Comparison of ENCODE assay signal across 22 cellular contexts in genomic region chr9:132293145-132293721, GRCh38.
DNase-seq lines count a peak whose midpoint lies in the region; ATAC-seq and TF ChIP-seq lines count a peak whose summit lies in the region.
"Had no signal": no experiment of that assay in that cellular context is flagged by ENCODE, and none has a peak within 500 bp of the region (broad histone marks: within the 10 kb centered on the region; RNA-seq: fewer than 3 reads in every experiment).

No MANE protein-coding gene starts in this region.

- peaks cover 6% of the 10 kb centered on the region for H3K4me1 ChIP-seq in CD4-positive, CD25-positive, alpha-beta regulatory T cell (ENCODE audit: control insufficient read depth, insufficient read depth, low read length, poor library complexity, severe bottlenecking)
- peaks cover 3% of the 10 kb centered on the region; the same call in 1 of the 2 replicates for H3K4me1 ChIP-seq in H9 (ENCODE audit: insufficient read depth, low read length)
- H3K4me1 ChIP-seq: BE2C had no signal

- H4K5ac ChIP-seq in H9 (ENCODE audit: insufficient read length, low read depth, low read length) = no peak overlapping the region

- H3K4ac ChIP-seq in H9 (ENCODE audit: low read depth, low read length) = no peak overlapping the region

- H3K23ac ChIP-seq in H9 (ENCODE audit: insufficient read length, low read depth, low read length) = no peak overlapping the region

- no peak overlapping the region for H2AK5ac ChIP-seq in H9 (ENCODE audit: insufficient read length, low read length)

- no peak overlapping the region for H3K18ac ChIP-seq in H9 (ENCODE audit: insufficient read length, low read depth, low read length)

- H3K56ac ChIP-seq in H9 (ENCODE audit: insufficient read length, low read depth, low read length) = no peak overlapping the region

- H3K9me3 ChIP-seq in CD4-positive, CD25-positive, alpha-beta regulatory T cell (ENCODE audit: control insufficient read depth in 2 of 2, low read length in 2 of 2) = no peaks in the 10 kb centered on the region
- no peaks in the 10 kb centered on the region for H3K9me3 ChIP-seq in T-helper 17 cell (ENCODE audit: control insufficient read depth, low read length, poor library complexity, severe bottlenecking)
- H3K9me3 ChIP-seq in H9 (ENCODE audit: control insufficient read depth, low read depth, low read length) = no peaks in the 10 kb centered on the region
- H3K9me3 ChIP-seq: BE2C had no signal

- no peak overlapping the region for H3T11ph ChIP-seq in H9 (ENCODE audit: low read length)

- H4K91ac ChIP-seq in H9 (ENCODE audit: insufficient read length, low read depth, low read length) = no peak overlapping the region

- H3K36me3 ChIP-seq in CD4-positive, CD25-positive, alpha-beta regulatory T cell (ENCODE audit: control insufficient read depth, insufficient read depth, low read length) = peaks cover 71% of the 10 kb centered on the region

- no peak overlapping the region for H2BK5ac ChIP-seq in H9 (ENCODE audit: insufficient read length, low read length)

- H2AFZ ChIP-seq in H9 (ENCODE audit: low read length) = no peak overlapping the region
- H2AFZ ChIP-seq: hepatocyte had no signal

- H2BK12ac ChIP-seq in H9 (ENCODE audit: insufficient read length, low read depth, low read length) = no peak overlapping the region

- DNase-seq in NCI-H2029 (lab: John Stamatoyannopoulos, UW) (peak; percentile 5), NCI-H2029 treated with DMSO at 0.1 percent for 48 hours (lab: John Stamatoyannopoulos, UW) (no peak), T-helper 17 cell (no peak), hepatic stellate cell (ENCODE audit: low spot score) (peak; percentile 14), H9 (no peak), NCI-H1417 (lab: John Stamatoyannopoulos, UW) (no peak)
- peak in 2 of 3 donors; percentile 15 to 63 for DNase-seq in CD4-positive, CD25-positive, alpha-beta regulatory T cell
- DNase-seq: activated CD4-positive, alpha-beta T cell treated with anti-CD3 and anti-CD28 coated beads, Interleukin-2, amount 50 U/mL, for 48 hours; BE2C; caudate nucleus; dorsolateral prefrontal cortex; islet precursor cell; NCI-H1105 treated with DMSO at 0.1 percent for 48 hours; NCI-H524; RPMI8226; stimulated activated CD4-positive, alpha-beta T cell treated with anti-CD3 and anti-CD28 coated beads, Interleukin-4, amount 100 ng/mL, for 4 hours; substantia nigra had no signal

- H3K79me2 ChIP-seq in H9 (ENCODE audit: insufficient read depth, low read length) = no peaks in the 10 kb centered on the region

- H3K4me3 Mint-ChIP-seq in CD4-positive, CD25-positive, alpha-beta regulatory T cell = peak overlapping the region in 1 of 4 donors; percentile 33
- H3K4me3 Mint-ChIP-seq in T-helper 17 cell = peak overlapping the region; percentile 52
- no peak overlapping the region for H3K4me3 Mint-ChIP-seq in H9
- H3K4me3 Mint-ChIP-seq: activated T-helper 1 cell treated with anti-CD3 and anti-CD28 coated beads, Interleukin-12 subunit alpha, Interleukin-12 subunit beta, Interleukin-2, Interleukin-4 antibody, amounts not matched to agents 30 ng/mL and 10 ng/mL and 1 ng/mL, durations not matched to agents 14 hours and 24 hours and 36 hours had no signal

- no peaks in the 10 kb centered on the region for H4K20me1 ChIP-seq in H9 (ENCODE audit: control insufficient read depth, insufficient read depth, insufficient read length)

- H3K27ac ChIP-seq in CD4-positive, CD25-positive, alpha-beta regulatory T cell (ENCODE audit: insufficient read depth, low read length, poor library complexity, severe bottlenecking) = no peak overlapping the region
- no peak overlapping the region for H3K27ac ChIP-seq in H9 (ENCODE audit: insufficient read length, low read depth, low read length)
- H3K27ac ChIP-seq: 22Rv1, dorsolateral prefrontal cortex, epithelial cell of prostate, hepatocyte had no signal

- H3K9me3 Mint-ChIP-seq in CD4-positive, CD25-positive, alpha-beta regulatory T cell = no peaks in the 10 kb centered on the region
- H3K9me3 Mint-ChIP-seq in H9 = no peaks in the 10 kb centered on the region
- H3K9me3 Mint-ChIP-seq: activated T-helper 1 cell treated with anti-CD3 and anti-CD28 coated beads, Interleukin-12 subunit alpha, Interleukin-12 subunit beta, Interleukin-2, Interleukin-4 antibody, amounts not matched to agents 30 ng/mL and 10 ng/mL and 1 ng/mL, durations not matched to agents 14 hours and 24 hours and 36 hours had no signal

- no peak overlapping the region for H2BK20ac ChIP-seq in H9 (ENCODE audit: low read depth, low read length, poor library complexity, severe bottlenecking)

- ATAC-seq in CD4-positive, CD25-positive, alpha-beta regulatory T cell (ENCODE audit: low read depth in 2 of 2) = peak; percentile 50
- peak; percentile 60 for ATAC-seq in T-helper 17 cell
- no peak for ATAC-seq in HG02840 (IDR thresholded peaks at IDR 0.05; ENCODE audit: low FRiP score, unreplicated experiment)

- H3K27me3 Mint-ChIP-seq in CD4-positive, CD25-positive, alpha-beta regulatory T cell = no peaks in the 10 kb centered on the region
- H3K27me3 Mint-ChIP-seq in T-helper 17 cell (no peaks in the 10 kb centered on the region), H9 (ENCODE audit: low read depth) (no peaks in the 10 kb centered on the region)

- H2BK15ac ChIP-seq in H9 (ENCODE audit: low read depth, low read length) = no peak overlapping the region

- peak overlapping the region in 1 of 3 donors; percentile 69 for H3K27ac Mint-ChIP-seq in CD4-positive, CD25-positive, alpha-beta regulatory T cell
- H3K27ac Mint-ChIP-seq in T-helper 17 cell = peak overlapping the region; percentile 67
- H3K27ac Mint-ChIP-seq in H9 = no peak overlapping the region
- H3K27ac Mint-ChIP-seq: activated T-helper 1 cell treated with anti-CD3 and anti-CD28 coated beads, Interleukin-12 subunit alpha, Interleukin-12 subunit beta, Interleukin-2, Interleukin-4 antibody, amounts not matched to agents 30 ng/mL and 10 ng/mL and 1 ng/mL, durations not matched to agents 14 hours and 24 hours and 36 hours had no signal

- H3K4me1 Mint-ChIP-seq in CD4-positive, CD25-positive, alpha-beta regulatory T cell = peaks cover 16 to 38% (median 18%) of the 10 kb centered on the region in 4 donors
- H3K4me1 Mint-ChIP-seq in T-helper 17 cell (peaks cover 17% of the 10 kb centered on the region), H9 (peaks cover 6 to 14% of the 10 kb centered on the region in 2 experiments)

- no peak for TF ChIP-seq CTCF in H9 (conservative IDR thresholded peaks at IDR 0.05)

- H3K4me2 ChIP-seq in H9 (ENCODE audit: insufficient read depth, insufficient read length, low read length) = no peak overlapping the region
- H3K4me2 ChIP-seq: hepatocyte had no signal

- H3K36me3 Mint-ChIP-seq in CD4-positive, CD25-positive, alpha-beta regulatory T cell = peaks cover 38% of the 10 kb centered on the region
- H3K36me3 Mint-ChIP-seq in T-helper 17 cell (ENCODE audit: low read depth) (peaks cover 8% of the 10 kb centered on the region), H9 (ENCODE audit: insufficient read depth in 1 of 3, low read depth in 3 of 3) (peaks cover 28 to 64% (median 54%) of the 10 kb centered on the region in 3 experiments; a peak in 6 of 7 replicates)

- no peaks in the 10 kb centered on the region for H3K27me3 ChIP-seq in CD4-positive, CD25-positive, alpha-beta regulatory T cell (ENCODE audit: control insufficient read depth, insufficient read depth, low read length)
- H3K27me3 ChIP-seq in H9 (ENCODE audit: insufficient read depth, low read length) = no peaks in the 10 kb centered on the region
- H3K27me3 ChIP-seq: BE2C, dorsolateral prefrontal cortex, hepatocyte had no signal

- no CpG with 5 or more reads among the region's 13 CpGs for WGBS in H9 (ENCODE audit: extremely low coverage, insufficient read length, low lambda C conversion rate)

- H4K8ac ChIP-seq in H9 (replicated peaks; ENCODE audit: insufficient read length, low read depth, low read length) = no peak overlapping the region

- H2BK120ac ChIP-seq in H9 (ENCODE audit: low read depth, low read length, poor library complexity, severe bottlenecking) = no peak overlapping the region

- H3K9ac ChIP-seq in H9 (ENCODE audit: extremely low read depth, insufficient read length, low read length) = no peak overlapping the region

- no peak overlapping the region for H3K14ac ChIP-seq in H9 (ENCODE audit: insufficient read depth, low read length)

- H3K4me3 ChIP-seq in CD4-positive, CD25-positive, alpha-beta regulatory T cell (ENCODE audit: low read depth, low read length) = peak overlapping the region; percentile 26
- H3K4me3 ChIP-seq: dorsolateral prefrontal cortex, hepatocyte had no signal

- H3K79me1 ChIP-seq in H9 (ENCODE audit: insufficient read depth, low read depth, low read length, poor library complexity, severe bottlenecking) = no peaks in the 10 kb centered on the region

- H3K23me2 ChIP-seq in H9 (ENCODE audit: insufficient read length, low read depth, low read length, poor library complexity, severe bottlenecking) = no peaks in the 10 kb centered on the region

Comparison
In these comparisons a context has a peak if more than half of its experiments do, and no peak if none do; other contexts are left out.
1. DNase-seq: peak in NCI-H2029 (single experiment), CD4-positive, CD25-positive, alpha-beta regulatory T cell (2 of 3) and hepatic stellate cell (single experiment); none in NCI-H2029 treated with DMSO at 0.1 percent for 48 hours (single experiment), T-helper 17 cell (0 of 3), H9 (single experiment) and NCI-H1417 (0 of 3).